In the genomic region with DNA sequence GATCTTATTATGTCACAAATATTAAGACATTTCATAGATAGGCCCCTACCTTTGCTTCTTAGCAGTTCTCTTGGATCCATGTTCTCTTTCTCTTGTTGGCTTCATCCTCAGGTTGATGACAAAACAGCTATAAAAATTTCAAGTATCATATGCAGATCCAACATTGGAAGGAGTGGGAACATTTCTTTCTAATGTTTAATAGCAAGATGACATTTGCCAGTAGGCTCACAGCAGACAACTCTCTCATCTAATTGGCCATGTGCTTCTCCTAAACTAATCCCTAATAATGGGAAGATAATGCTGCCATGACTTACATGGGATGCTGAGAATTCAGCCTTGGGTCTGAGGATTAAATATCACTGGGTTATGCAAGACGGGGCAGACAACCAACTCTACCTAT, we compare ENCODE assay signal across 6 cellular contexts.
"Had no signal": no experiment of that assay in that cellular context is flagged by ENCODE, and none has a peak within 500 bp of the region (broad histone marks: within the 10 kb centered on the region; RNA-seq: fewer than 3 reads in every experiment).

No MANE protein-coding gene starts in this region.

- H3K27me3 Mint-ChIP-seq: IgD-negative memory B cell had no signal

- H3K27ac Mint-ChIP-seq: IgD-negative memory B cell had no signal

- H3K4me3 Mint-ChIP-seq: IgD-negative memory B cell had no signal

- DNase-seq: IMR-90, KBM-7 had no signal

- H3K4me3 ChIP-seq: K562 had no signal

- H3K36me3 Mint-ChIP-seq: IgD-negative memory B cell had no signal

- H3K9me3 Mint-ChIP-seq: IgD-negative memory B cell had no signal

- H3K4me1 Mint-ChIP-seq: IgD-negative memory B cell had no signal

- H3K27ac ChIP-seq: HL-60 had no signal

- ATAC-seq: HepG2, K562 had no signal
